Comparison of ENCODE assay signal across 1 cellular context in the genomic region with DNA sequence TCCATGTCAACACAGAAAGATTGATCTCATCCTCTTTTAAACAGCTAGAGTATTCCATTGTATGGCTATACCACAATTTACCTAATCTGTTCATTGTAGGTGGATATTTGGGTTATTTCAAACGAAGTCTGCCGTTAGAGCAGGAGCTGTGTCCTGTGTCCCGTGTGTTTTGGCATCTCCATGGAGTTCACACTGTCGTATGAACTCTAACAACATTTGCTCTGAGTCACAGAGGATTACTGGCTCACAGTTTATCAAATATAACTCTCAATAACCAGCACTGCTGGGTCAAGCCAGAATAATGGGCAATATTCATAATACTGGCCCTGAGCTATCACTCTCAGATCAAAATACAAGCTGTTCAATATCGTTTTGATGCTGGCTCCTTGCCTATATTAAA.
TF ChIP-seq lines count a peak whose summit lies in the region.

No MANE protein-coding gene starts in this region.

TF ChIP-seq in A549, 52 proteins besides CTCF, POLR2A, EP300 and RAD21:
- TF ChIP-seq ZC3H11A (IDR thresholded peaks at IDR 0.05) (no peak), CBX2 (IDR thresholded peaks at IDR 0.05; ENCODE audit: borderline replicate concordance, low read depth) (no peak), FOXS1 (CRISPR knock-in tag; IDR thresholded peaks at IDR 0.05) (no peak), CHD2 (IDR thresholded peaks at IDR 0.05; ENCODE audit: low read length, partially characterized antibody) (no peak), FOSL2 (IDR thresholded peaks at IDR 0.05) (no peak), FOSL2 (CRISPR knock-in tag; IDR thresholded peaks at IDR 0.05) (no peak), NPAS2 (CRISPR knock-in tag; IDR thresholded peaks at IDR 0.05; ENCODE audit: borderline replicate concordance) (no peak), SREBF2 (IDR thresholded peaks at IDR 0.05) (no peak), TFCP2L1 (CRISPR knock-in tag; IDR thresholded peaks at IDR 0.05) (no peak), ZFP36 (IDR thresholded peaks at IDR 0.05; ENCODE audit: borderline replicate concordance, partially characterized antibody) (no peak), BCL3 (IDR thresholded peaks at IDR 0.05) (no peak), POLR2AphosphoS2 (conservative IDR thresholded peaks at IDR 0.05; ENCODE audit: low read length) (no peak), GATA3 (IDR thresholded peaks at IDR 0.05; ENCODE audit: borderline replicate concordance) (no peak)
- TF ChIP-seq, protein P1, sequence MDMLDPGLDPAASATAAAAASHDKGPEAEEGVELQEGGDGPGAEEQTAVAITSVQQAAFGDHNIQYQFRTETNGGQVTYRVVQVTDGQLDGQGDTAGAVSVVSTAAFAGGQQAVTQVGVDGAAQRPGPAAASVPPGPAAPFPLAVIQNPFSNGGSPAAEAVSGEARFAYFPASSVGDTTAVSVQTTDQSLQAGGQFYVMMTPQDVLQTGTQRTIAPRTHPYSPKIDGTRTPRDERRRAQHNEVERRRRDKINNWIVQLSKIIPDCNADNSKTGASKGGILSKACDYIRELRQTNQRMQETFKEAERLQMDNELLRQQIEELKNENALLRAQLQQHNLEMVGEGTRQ (IDR thresholded peaks at IDR 0.05): no peak
